ENCODE assay signal across 12 cellular contexts in genomic region chr4:26094076-26094475, GRCh38.
"Had no signal": no experiment of that assay in that cellular context is flagged by ENCODE, and none has a peak within 500 bp of the region (broad histone marks: within the 10 kb centered on the region; RNA-seq: fewer than 3 reads in every experiment).

No MANE protein-coding gene starts in this region.

- H3K4me3 Mint-ChIP-seq: neural crest cell had no signal

- ATAC-seq: upper lobe of right lung had no signal

- H3K4me3 ChIP-seq: colonic mucosa, skin epidermis, upper lobe of right lung had no signal

- DNase-seq: activated CD8-positive, alpha-beta memory T cell treated with anti-CD3 and anti-CD28 coated beads for 24 hours; activated effector memory CD4-positive, alpha-beta T cell treated with anti-CD3 and anti-CD28 coated beads, Interleukin-2, amount 50 U/mL, for 16 hours; caudate nucleus; colonic mucosa; effector CD4-positive, alpha-beta T cell; hypothalamus; kidney glomerular epithelial cell; retina; SHP77 treated with DMSO at 0.1 percent for 48 hours; upper lobe of right lung had no signal

- H3K4me1 ChIP-seq: colonic mucosa, upper lobe of right lung had no signal

- H3K9me3 ChIP-seq: colonic mucosa, upper lobe of right lung had no signal

- H3K27me3 ChIP-seq: colonic mucosa had no signal

- H3K27ac ChIP-seq: colonic mucosa, upper lobe of right lung had no signal

- H3K4me1 Mint-ChIP-seq: neural crest cell had no signal
